8 cellular contexts compared by ENCODE assay signal in the genomic region with DNA sequence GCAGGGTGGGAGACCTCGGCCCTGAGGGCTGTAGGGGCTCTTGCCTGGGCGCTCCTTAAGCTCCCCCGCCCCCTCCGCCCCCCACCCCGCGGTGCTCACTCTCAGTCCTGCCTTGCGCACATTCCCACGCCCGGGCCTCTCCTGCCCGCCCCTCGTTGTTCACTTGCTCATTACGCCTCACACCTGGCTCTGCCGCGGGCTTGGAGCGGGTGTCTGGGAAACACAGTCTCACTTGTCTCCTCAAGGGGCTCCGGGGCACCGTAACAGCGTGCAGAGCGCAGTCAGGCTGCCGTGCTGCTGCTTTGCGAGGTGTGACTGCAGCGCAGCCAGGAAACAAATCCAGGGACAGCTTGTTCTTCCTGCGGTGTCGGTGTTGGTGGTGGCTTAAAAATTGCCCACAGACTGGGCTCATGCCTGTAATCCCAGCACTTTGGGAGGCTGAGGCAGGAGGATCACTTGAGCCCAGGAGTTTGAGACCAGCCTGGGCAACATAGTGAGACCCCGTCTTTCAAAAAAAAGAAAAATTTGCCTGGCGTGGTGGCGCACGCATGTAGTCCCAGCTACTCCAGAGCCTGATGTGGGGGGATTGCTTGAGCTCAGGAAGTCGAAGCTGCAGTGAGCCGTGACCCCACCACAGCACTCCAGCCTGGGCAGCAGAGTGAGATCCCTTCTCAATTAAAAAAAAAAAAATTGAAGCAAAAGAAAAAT. TPM values are rescaled to one million over a fixed set of nuclear protein-coding genes. Genes with fewer than 3 reads are reported as not detected.
DNase-seq lines count a peak whose midpoint lies in the region; ATAC-seq and TF ChIP-seq lines count a peak whose summit lies in the region.

No MANE protein-coding gene starts in this region.

- H3K9me3 ChIP-seq in BLaER1 treated with 17β-estradiol and CSF1 and Interleukin-3, amounts not matched to agents 10 nM and 100 nM (replicated peaks in 1 of 11), result no peaks in the 10 kb centered on the region
- no peaks in the 10 kb centered on the region for H3K9me3 ChIP-seq in right lobe of liver

- TF ChIP-seq POLR2A in right lobe of liver (IDR thresholded peaks at IDR 0.05), result no peak

- WGBS in right lobe of liver (ENCODE audit: insufficient coverage, low coverage, low lambda C conversion rate, missing lambda C conversion rate), result 29% methylated on average over 17 of the region's 30 CpGs

- H3K4me2 ChIP-seq in BLaER1 treated with 17β-estradiol and CSF1 and Interleukin-3, amounts not matched to agents 10 nM and 100 nM, result peak overlapping the region; percentile 64 to 88 (median 82)

- no peaks in the 10 kb centered on the region for H3K9me3 Mint-ChIP-seq in WTC11

- CTCF ChIA-PET in WTC11 (lab: Charles Lee), result interaction anchor here (0.6 to 4.7 kb wide), 30 partner anchors 10 to 666 kb away, joined by 3 to 77 read pairs (median 6); a partner anchor contains a TSS

- peaks cover 29 to 46% (median 40%) of the 10 kb centered on the region in 11 experiments for H3K27me3 ChIP-seq in BLaER1 treated with 17β-estradiol and CSF1 and Interleukin-3, amounts not matched to agents 10 nM and 100 nM
- H3K27me3 ChIP-seq in right lobe of liver, result peaks cover 0 to 9% of the 10 kb centered on the region in 2 donors

- no peak overlapping the region for H3K27ac Mint-ChIP-seq in WTC11

- intact Hi-C loops in right lobe of liver (cut with DNase I), result no loop called here

- no peaks in the 10 kb centered on the region for H3K36me3 Mint-ChIP-seq in WTC11

- H3K9ac ChIP-seq in BLaER1 treated with 17β-estradiol and CSF1 and Interleukin-3, amounts not matched to agents 10 nM and 100 nM, result peak overlapping the region in 1 of 11 experiments; percentile 41; a peak in 1 of 22 replicates

- H3K27me3 Mint-ChIP-seq in WTC11 (ENCODE audit: low read depth), result peaks cover 22% of the 10 kb centered on the region

- no peak overlapping the region for H3K27ac ChIP-seq in BLaER1 treated with 17β-estradiol and CSF1 and Interleukin-3, amounts not matched to agents 10 nM and 100 nM
- no peak overlapping the region for H3K27ac ChIP-seq in right lobe of liver

- peak overlapping the region; percentile 74 for H3K4me3 Mint-ChIP-seq in WTC11

- ATAC-seq in WTC11 (peak; percentile 60), right lobe of liver (no peak), GM21515 (IDR thresholded peaks at IDR 0.05; ENCODE audit: unreplicated experiment) (no peak)

- H3K4me3 ChIP-seq in BLaER1 treated with 17β-estradiol and CSF1 and Interleukin-3, amounts not matched to agents 10 nM and 100 nM, result peak overlapping the region in 9 of 10 experiments; percentile 37 to 63 (median 48); a peak in 10 of 20 replicates
- no peak overlapping the region for H3K4me3 ChIP-seq in right lobe of liver

- peaks cover 13 to 60% (median 50%) of the 10 kb centered on the region in 10 experiments for H3K4me1 ChIP-seq in BLaER1 treated with 17β-estradiol and CSF1 and Interleukin-3, amounts not matched to agents 10 nM and 100 nM
- H3K4me1 ChIP-seq in right lobe of liver, result peaks cover 0 to 5% (median 0%) of the 10 kb centered on the region in 4 donors

- peaks cover 0 to 60% (median 13%) of the 10 kb centered on the region in 11 experiments; a peak in 13 of 22 replicates for H4K20me1 ChIP-seq in BLaER1 treated with 17β-estradiol and CSF1 and Interleukin-3, amounts not matched to agents 10 nM and 100 nM

- DNase-seq in HuH-7 (ENCODE audit: low spot score), result peak; percentile 78
- DNase-seq in WTC11 (ENCODE audit: low spot score), result peak; percentile 71
- peak in 2 of 3 donors; percentile 16 to 49 for DNase-seq in right lobe of liver
- DNase-seq in HT-29 (ENCODE audit: low spot score), result no peak
- DNase-seq in DMS114 treated with DMSO at 0.1 percent for 48 hours (lab: John Stamatoyannopoulos, UW; ENCODE audit: unreplicated experiment), result no peak
- no peak for DNase-seq in NOMO-1 treated with dmso at 0.1 percent for 144 hours (lab: John Stamatoyannopoulos, UW; ENCODE audit: unreplicated experiment)

- peaks cover 0 to 22% (median 0%) of the 10 kb centered on the region in 11 experiments; a peak in 10 of 22 replicates for H3K36me3 ChIP-seq in BLaER1 treated with 17β-estradiol and CSF1 and Interleukin-3, amounts not matched to agents 10 nM and 100 nM
- no peaks in the 10 kb centered on the region for H3K36me3 ChIP-seq in right lobe of liver

- TF ChIP-seq CTCF in WTC11 (IDR thresholded peaks at IDR 0.05), result no peak
- TF ChIP-seq CTCF in right lobe of liver (IDR thresholded peaks at IDR 0.05), result no peak

- peaks cover 8% of the 10 kb centered on the region for H3K4me1 Mint-ChIP-seq in WTC11

- POLR2A ChIA-PET in WTC11 (lab: Charles Lee), result no interaction called here

TF ChIP-seq in WTC11, 78 proteins besides CTCF, POLR2A, EP300 and RAD21 (continues in another document):
- no peak for TF ChIP-seq ZNF416 (CRISPR knock-in tag; IDR thresholded peaks at IDR 0.05)
- TF ChIP-seq ZNF317 (CRISPR knock-in tag; IDR thresholded peaks at IDR 0.05; ENCODE audit: borderline replicate concordance, low read depth), result no peak
- TF ChIP-seq, protein P1, sequence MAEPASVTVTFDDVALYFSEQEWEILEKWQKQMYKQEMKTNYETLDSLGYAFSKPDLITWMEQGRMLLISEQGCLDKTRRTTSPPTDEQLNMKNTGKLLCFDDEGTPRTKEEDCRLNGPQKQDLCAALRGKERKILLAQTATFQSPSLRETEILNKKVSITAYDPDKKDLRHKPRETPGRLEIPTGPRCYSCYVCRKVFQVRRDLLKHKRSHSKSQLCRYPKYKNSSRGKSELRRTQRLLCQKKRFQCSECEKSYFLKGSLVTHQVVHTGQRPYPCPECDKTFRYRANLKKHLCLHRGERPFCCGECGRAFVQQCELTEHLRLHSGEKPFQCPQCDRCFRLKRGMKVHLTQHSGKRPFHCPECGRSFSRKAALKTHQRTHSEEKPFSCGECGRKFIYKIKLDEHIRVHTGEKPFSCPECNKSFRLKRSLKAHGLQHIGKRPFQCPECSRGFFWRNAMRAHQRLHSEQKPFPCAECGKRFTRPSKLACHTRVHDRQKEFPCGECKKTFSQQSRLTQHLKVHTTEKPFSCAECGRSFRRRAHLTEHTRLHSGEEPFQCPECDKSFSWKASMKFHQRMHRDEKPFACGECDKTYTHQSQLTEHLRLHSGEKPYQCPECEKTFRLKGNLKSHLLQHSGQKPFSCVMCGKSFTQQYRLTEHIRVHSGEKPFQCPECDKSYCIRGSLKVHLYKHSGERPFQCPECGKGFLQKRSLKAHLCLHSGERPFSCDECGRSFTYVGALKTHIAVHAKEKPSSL (CRISPR knock-in tag; conservative IDR thresholded peaks at IDR 0.05), result no peak
- TF ChIP-seq ZNF121 (CRISPR knock-in tag; IDR thresholded peaks at IDR 0.05), result peak; percentile 98
- no peak for TF ChIP-seq FOXP1 (CRISPR knock-in tag; IDR thresholded peaks at IDR 0.05; ENCODE audit: borderline replicate concordance)
- TF ChIP-seq NR2C2 (CRISPR knock-in tag; IDR thresholded peaks at IDR 0.05), result no peak
- TF ChIP-seq ZNF396 (CRISPR knock-in tag; IDR thresholded peaks at IDR 0.05; ENCODE audit: borderline replicate concordance), result no peak
- TF ChIP-seq, protein P2, sequence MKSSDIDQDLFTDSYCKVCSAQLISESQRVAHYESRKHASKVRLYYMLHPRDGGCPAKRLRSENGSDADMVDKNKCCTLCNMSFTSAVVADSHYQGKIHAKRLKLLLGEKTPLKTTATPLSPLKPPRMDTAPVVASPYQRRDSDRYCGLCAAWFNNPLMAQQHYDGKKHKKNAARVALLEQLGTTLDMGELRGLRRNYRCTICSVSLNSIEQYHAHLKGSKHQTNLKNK (CRISPR knock-in tag; IDR thresholded peaks at IDR 0.05), result no peak
- TF ChIP-seq NR1H2 (CRISPR knock-in tag; IDR thresholded peaks at IDR 0.05), result no peak
- TF ChIP-seq, protein P3, sequence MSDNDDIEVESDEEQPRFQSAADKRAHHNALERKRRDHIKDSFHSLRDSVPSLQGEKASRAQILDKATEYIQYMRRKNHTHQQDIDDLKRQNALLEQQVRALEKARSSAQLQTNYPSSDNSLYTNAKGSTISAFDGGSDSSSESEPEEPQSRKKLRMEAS (CRISPR knock-in tag; IDR thresholded peaks at IDR 0.05), result no peak
- TF ChIP-seq, protein P4, sequence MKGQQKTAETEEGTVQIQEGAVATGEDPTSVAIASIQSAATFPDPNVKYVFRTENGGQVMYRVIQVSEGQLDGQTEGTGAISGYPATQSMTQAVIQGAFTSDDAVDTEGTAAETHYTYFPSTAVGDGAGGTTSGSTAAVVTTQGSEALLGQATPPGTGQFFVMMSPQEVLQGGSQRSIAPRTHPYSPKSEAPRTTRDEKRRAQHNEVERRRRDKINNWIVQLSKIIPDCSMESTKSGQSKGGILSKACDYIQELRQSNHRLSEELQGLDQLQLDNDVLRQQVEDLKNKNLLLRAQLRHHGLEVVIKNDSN (CRISPR knock-in tag; IDR thresholded peaks at IDR 0.05), result no peak
- no peak for TF ChIP-seq ZNF671 (CRISPR knock-in tag; IDR thresholded peaks at IDR 0.05)
- TF ChIP-seq, protein P5, sequence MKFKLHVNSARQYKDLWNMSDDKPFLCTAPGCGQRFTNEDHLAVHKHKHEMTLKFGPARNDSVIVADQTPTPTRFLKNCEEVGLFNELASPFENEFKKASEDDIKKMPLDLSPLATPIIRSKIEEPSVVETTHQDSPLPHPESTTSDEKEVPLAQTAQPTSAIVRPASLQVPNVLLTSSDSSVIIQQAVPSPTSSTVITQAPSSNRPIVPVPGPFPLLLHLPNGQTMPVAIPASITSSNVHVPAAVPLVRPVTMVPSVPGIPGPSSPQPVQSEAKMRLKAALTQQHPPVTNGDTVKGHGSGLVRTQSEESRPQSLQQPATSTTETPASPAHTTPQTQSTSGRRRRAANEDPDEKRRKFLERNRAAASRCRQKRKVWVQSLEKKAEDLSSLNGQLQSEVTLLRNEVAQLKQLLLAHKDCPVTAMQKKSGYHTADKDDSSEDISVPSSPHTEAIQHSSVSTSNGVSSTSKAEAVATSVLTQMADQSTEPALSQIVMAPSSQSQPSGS (CRISPR knock-in tag; IDR thresholded peaks at IDR 0.05; ENCODE audit: borderline replicate concordance, low read depth), result no peak
- no peak for TF ChIP-seq NR3C1 (CRISPR knock-in tag; conservative IDR thresholded peaks at IDR 0.05; ENCODE audit: low read depth)
- no peak for TF ChIP-seq EMX1 (CRISPR knock-in tag; IDR thresholded peaks at IDR 0.05)

RNA-seq across cellular contexts. Expression of a gene that starts 4.6 kb away (rescaled TPM):
- not detected in 3 replicates for total RNA-seq in WTC11 (2021)
- total RNA-seq in right lobe of liver, result not detected
- not detected in 2 replicates for total RNA-seq in HT-29 (2014; rRNA removed; shearing (Covaris generic))

RNA-seq across cellular contexts. Expression of a gene that starts 18.6 kb away (rescaled TPM):
- 0.53 to 1.7 TPM (median 0.73 TPM) in 3 replicates for total RNA-seq in WTC11 (2021)
- not detected for total RNA-seq in right lobe of liver
- not detected in 2 replicates for total RNA-seq in HT-29 (2014; rRNA removed; shearing (Covaris generic))

RNA-seq across cellular contexts. Expression of a gene that starts 22.9 kb away (rescaled TPM):
- 1.7 to 2.2 TPM (median 2.0 TPM) in 3 replicates for total RNA-seq in WTC11 (2021)
- total RNA-seq in right lobe of liver, result under 1 TPM in 5 of 6 experiments, not detected in 1; 0.13 to 0.32 (median 0.25) TPM
- 1.2 and 1.5 TPM in 2 replicates for total RNA-seq in HT-29 (2014; rRNA removed; shearing (Covaris generic))

RNA-seq across cellular contexts. Expression of a gene that starts 23.5 kb away (rescaled TPM):
- total RNA-seq in WTC11 (2021) (13.8 to 15.9 TPM (median 15.1 TPM) in 3 replicates), right lobe of liver (10 to 100 TPM in 2 of 6 experiments, 1 to 10 TPM in 4; 2.6 to 10.9 (median 5.7) TPM)
- total RNA-seq in HT-29 (2014; rRNA removed; shearing (Covaris generic)), result 89.2 and 99.8 TPM in 2 replicates

RNA-seq across cellular contexts. Expression of a gene that starts 39.8 kb away (rescaled TPM):
- total RNA-seq in WTC11 (2021) (55.8 to 63.6 TPM (median 63.5 TPM) in 3 replicates), right lobe of liver (10 to 100 TPM; 14.8 to 45.6 (median 28.6) TPM)
- total RNA-seq in HT-29 (2014; rRNA removed; shearing (Covaris generic)), result 1.2 TPM in 1 of 2 replicates, not detected in the other

Comparison
In these comparisons a context has a peak if more than half of its experiments do, and no peak if none do; other contexts are left out.
1. H3K4me3 ChIP-seq: peak in BLaER1 treated with 17β-estradiol and CSF1 and Interleukin-3, amounts not matched to agents 10 nM and 100 nM (9 of 10); none in right lobe of liver (0 of 3).
2. DNase-seq: peak in HuH-7 (single experiment), WTC11 (single experiment) and right lobe of liver (2 of 3); none in HT-29 (single experiment), DMS114 treated with DMSO at 0.1 percent for 48 hours (single experiment) and NOMO-1 treated with dmso at 0.1 percent for 144 hours (single experiment).